Comparison of ENCODE assay signal across 15 cellular contexts in the genomic region with DNA sequence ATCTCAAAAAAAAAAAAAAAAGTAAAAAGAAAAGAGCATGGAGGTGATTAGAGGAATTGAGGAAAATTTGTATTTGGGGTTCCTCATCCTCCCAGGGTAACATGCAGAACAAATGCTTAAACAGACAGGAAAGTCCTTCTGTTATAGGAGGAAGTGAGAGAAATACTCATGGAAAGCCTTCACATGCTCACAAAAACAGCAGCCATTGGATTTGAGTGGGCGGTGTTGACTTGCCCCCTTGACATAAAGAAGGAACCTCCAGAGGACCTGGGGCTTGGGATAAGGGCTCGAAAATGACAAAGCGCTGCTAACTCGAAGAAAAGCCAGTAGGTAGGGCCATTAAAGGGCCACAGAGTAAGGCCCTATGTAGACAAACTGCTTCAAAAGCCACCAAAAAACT. TPM values are rescaled to one million over a fixed set of nuclear protein-coding genes. Genes with fewer than 3 reads are reported as not detected.
DNase-seq lines count a peak whose midpoint lies in the region; ATAC-seq, FAIRE-seq and TF ChIP-seq lines count a peak whose summit lies in the region.
"Had no signal": no experiment of that assay in that cellular context is flagged by ENCODE, and none has a peak within 500 bp of the region (broad histone marks: within the 10 kb centered on the region; RNA-seq: fewer than 3 reads in every experiment).

No MANE protein-coding gene starts in this region.

- ATAC-seq in activated T-cell treated with anti-CD3 and anti-CD28 coated beads, Interleukin-2, amount 50 U/mL, for 4 hours = peak in 1 of 2 donors; percentile 8
- no peak for ATAC-seq in T-helper 17 cell
- peak; percentile 15 to 41 for ATAC-seq in left cardiac atrium
- ATAC-seq in GM19023 (IDR thresholded peaks at IDR 0.05; ENCODE audit: unreplicated experiment) = no peak

- no peak overlapping the region for H3K4me3 ChIP-seq in spleen
- H3K4me3 ChIP-seq: GM23248 had no signal

- no peak for FAIRE-seq in GM12891 (lab: Jason Lieb, UNC)

- H3K4me1 ChIP-seq in spleen = peaks cover 0 to 38% (median 13%) of the 10 kb centered on the region in 6 donors

- H3K27ac ChIP-seq in spleen = peak overlapping the region in 7 of 8 donors; percentile 21 to 74 (median 64)
- H3K27ac ChIP-seq: GM23248 had no signal

- H3K4me3 Mint-ChIP-seq in activated T-cell treated with anti-CD3 and anti-CD28 coated beads, Interleukin-2, amount 50 U/mL, for 4 hours = peak overlapping the region; percentile 71
- H3K4me3 Mint-ChIP-seq in T-helper 17 cell = peak overlapping the region; percentile 69
- H3K4me3 Mint-ChIP-seq: mesothelial cell of epicardium had no signal

- no peaks in the 10 kb centered on the region for H3K27me3 ChIP-seq in spleen (replicated peaks in 1 of 7)

- no peaks in the 10 kb centered on the region for H3K27me3 Mint-ChIP-seq in activated T-cell treated with anti-CD3 and anti-CD28 coated beads, Interleukin-2, amount 50 U/mL, for 4 hours (ENCODE audit: low read depth)
- no peaks in the 10 kb centered on the region for H3K27me3 Mint-ChIP-seq in T-helper 17 cell
- H3K27me3 Mint-ChIP-seq: progenitor cell of endocrine pancreas had no signal

- TF ChIP-seq CTCF in spleen (IDR thresholded peaks at IDR 0.05 in 8 of 11, conservative IDR thresholded peaks at IDR 0.05 in 3 of 11) = no peak

- intact Hi-C loops in left cardiac atrium (cut with DNase I) = no loop called here
- intact Hi-C loops in spleen (cut with DNase I; ENCODE audit: low total_unique reads) = no loop called here

- H3K9me3 ChIP-seq in T-helper 17 cell (ENCODE audit: control insufficient read depth, low read length, poor library complexity, severe bottlenecking) (no peaks in the 10 kb centered on the region), spleen (no peaks in the 10 kb centered on the region)

- WGBS in spleen, 5 donors = 86 to 96% (median 90%) methylated on average over 4 of the region's 4 CpGs

- H3K27ac Mint-ChIP-seq in T-helper 17 cell = peak overlapping the region; percentile 92
- H3K27ac Mint-ChIP-seq: mesothelial cell of epicardium, progenitor cell of endocrine pancreas had no signal

- H3K36me3 Mint-ChIP-seq in activated T-cell treated with anti-CD3 and anti-CD28 coated beads, Interleukin-2, amount 50 U/mL, for 4 hours (ENCODE audit: insufficient read depth) = no peaks in the 10 kb centered on the region
- H3K36me3 Mint-ChIP-seq in T-helper 17 cell (ENCODE audit: low read depth) = no peaks in the 10 kb centered on the region
- H3K36me3 Mint-ChIP-seq: mesothelial cell of epicardium had no signal

- no peak for DNase-seq in activated T-cell treated with anti-CD3 and anti-CD28 coated beads, Interleukin-2, amount 50 U/mL, for 4 hours
- no peak for DNase-seq in activated T-cell treated with anti-CD3 and anti-CD28 coated beads, Interleukin-2, amount 50 U/mL, for 1 hour
- DNase-seq in T-helper 17 cell (no peak), left cardiac atrium (no peak), spleen (no peak), GM12891 (ENCODE audit: insufficient read length, low spot score) (no peak), mesenteric fat pad (ENCODE audit: low spot score) (no peak)
- DNase-seq: DMS79 treated with DMSO at 0.1 percent for 48 hours, GM23248, IMR-90, NCI-H146, NCI-H510A treated with DMSO at 0.1 percent for 48 hours had no signal

- TF ChIP-seq POLR2A in spleen (IDR thresholded peaks at IDR 0.05) = no peak
- no peak for TF ChIP-seq POLR2A in GM12891 (IDR thresholded peaks at IDR 0.05; ENCODE audit: low read depth, low read length)

- H3K9me3 Mint-ChIP-seq in activated T-cell treated with anti-CD3 and anti-CD28 coated beads, Interleukin-2, amount 50 U/mL, for 4 hours = no peaks in the 10 kb centered on the region

- peaks cover 65% of the 10 kb centered on the region for H3K4me1 Mint-ChIP-seq in activated T-cell treated with anti-CD3 and anti-CD28 coated beads, Interleukin-2, amount 50 U/mL, for 4 hours (ENCODE audit: low read depth)
- H3K4me1 Mint-ChIP-seq in T-helper 17 cell = peaks cover 38% of the 10 kb centered on the region
- H3K4me1 Mint-ChIP-seq: mesothelial cell of epicardium had no signal

- H3K36me3 ChIP-seq in spleen = no peaks in the 10 kb centered on the region

TF ChIP-seq in GM12891, 5 proteins besides CTCF, POLR2A, EP300 and RAD21:
- TF ChIP-seq POLR2AphosphoS5 (IDR thresholded peaks at IDR 0.05; ENCODE audit: low read depth, low read length) (no peak), SPI1 (IDR thresholded peaks at IDR 0.05; ENCODE audit: low read depth, low read length) (no peak; the same call in 1 of the 2 replicates), POU2F2 (IDR thresholded peaks at IDR 0.05; ENCODE audit: low read depth, low read length) (no peak), TAF1 (IDR thresholded peaks at IDR 0.05; ENCODE audit: low read depth, low read length) (no peak), PAX5 (IDR thresholded peaks at IDR 0.05; ENCODE audit: insufficient read depth, low read length, severe bottlenecking) (no peak)
TF ChIP-seq in GM12891: peak in this region for 0.

RNA-seq across cellular contexts. Expression of gene SAMHD1, which starts 17.5 kb away (rescaled TPM):
- 10 to 100 TPM; 30.8 to 36.1 (median 32.3) TPM for total RNA-seq in activated T-cell treated with anti-CD3 and anti-CD28 coated beads, Interleukin-2, amount 50 U/mL, for 4 hours
- total RNA-seq in T-helper 17 cell (100 to 1,000 TPM; 275 to 286 TPM), left cardiac atrium (100 to 1,000 TPM; 110 to 113 TPM), spleen (100 to 1,000 TPM; 173 to 238 (median 219) TPM), mesenteric fat pad (280 TPM)
- 10 to 100 TPM; 52.3 to 88.7 (median 57.2) TPM for polyA plus RNA-seq in spleen
- polyA plus RNA-seq in GM12891 (2012; ENCODE audit: low read depth, missing spikeins) = 7.7 TPM

Comparison
In these comparisons a context has a peak if more than half of its experiments do, and no peak if none do; other contexts are left out.
1. ATAC-seq: peak in left cardiac atrium (2 of 2); none in T-helper 17 cell (single experiment) and GM19023 (single experiment).